Comparison of ENCODE assay signal across 8 cellular contexts in genomic region chr2:8543412-8544167, GRCh38.
A peak's percentile ranks its signal among the peaks of the same experiment; 100 is the strongest.
DNase-seq lines count a peak whose midpoint lies in the region; ATAC-seq lines count a peak whose summit lies in the region.

No MANE protein-coding gene starts in this region.

- H3K4me3 Mint-ChIP-seq in activated T-cell treated with anti-CD3 and anti-CD28 coated beads, Interleukin-2, amount 50 U/mL, for 4 hours, result peak overlapping the region; percentile 59

- no peaks in the 10 kb centered on the region for H3K9me3 Mint-ChIP-seq in activated T-cell treated with anti-CD3 and anti-CD28 coated beads, Interleukin-2, amount 50 U/mL, for 4 hours

- H3K36me3 Mint-ChIP-seq in activated T-cell treated with anti-CD3 and anti-CD28 coated beads, Interleukin-2, amount 50 U/mL, for 4 hours (ENCODE audit: insufficient read depth), result no peaks in the 10 kb centered on the region

- intact Hi-C loops in cardiac septum (cut with DNase I), result loop anchor here (2.0 kb wide), 1 partner anchor 135 kb away; no protein-coding TSS in a partner anchor

- DNase-seq in NCI-H2171 treated with DMSO at 0.1 percent for 48 hours (lab: John Stamatoyannopoulos, UW) (peak; percentile 17), NCI-H2171 (lab: John Stamatoyannopoulos, UW) (no peak), NOMO-1 treated with DMSO at 0.1 percent for 48 hours (lab: John Stamatoyannopoulos, UW; ENCODE audit: unreplicated experiment) (peak; percentile 98), cardiac septum (ENCODE audit: low spot score) (peak; percentile 72), NCI-H82 (lab: John Stamatoyannopoulos, UW) (no peak)
- peak; percentile 27 for DNase-seq in activated T-cell treated with anti-CD3 and anti-CD28 coated beads, Interleukin-2, amount 50 U/mL, for 4 hours
- DNase-seq in stimulated activated CD4-positive, alpha-beta T cell treated with anti-CD3 and anti-CD28 coated beads, Interleukin-15, amount 100 ng/mL, for 24 hours, result peak; percentile 86

- peaks cover 88% of the 10 kb centered on the region for H3K4me1 Mint-ChIP-seq in activated T-cell treated with anti-CD3 and anti-CD28 coated beads, Interleukin-2, amount 50 U/mL, for 4 hours (ENCODE audit: low read depth)

- ATAC-seq in HG02852 (IDR thresholded peaks at IDR 0.05; ENCODE audit: unreplicated experiment), result peak; percentile 67
- ATAC-seq in activated T-cell treated with anti-CD3 and anti-CD28 coated beads, Interleukin-2, amount 50 U/mL, for 4 hours, result peak; percentile 75 to 76

- H3K27me3 Mint-ChIP-seq in activated T-cell treated with anti-CD3 and anti-CD28 coated beads, Interleukin-2, amount 50 U/mL, for 4 hours (ENCODE audit: low read depth), result peaks cover 3% of the 10 kb centered on the region

Comparison
In these comparisons a context has a peak if more than half of its experiments do, and no peak if none do; other contexts are left out.
1. DNase-seq: peak in NCI-H2171 treated with DMSO at 0.1 percent for 48 hours (single experiment), NOMO-1 treated with DMSO at 0.1 percent for 48 hours (single experiment), activated T-cell treated with anti-CD3 and anti-CD28 coated beads, Interleukin-2, amount 50 U/mL, for 4 hours (single experiment), cardiac septum (single experiment) and stimulated activated CD4-positive, alpha-beta T cell treated with anti-CD3 and anti-CD28 coated beads, Interleukin-15, amount 100 ng/mL, for 24 hours (single experiment); none in NCI-H2171 (single experiment) and NCI-H82 (single experiment).